ENCODE assay signal across 25 cellular contexts in genomic region chr5:178435321-178436238, GRCh38.
A peak's percentile ranks its signal among the peaks of the same experiment; 100 is the strongest.
DNase-seq lines count a peak whose midpoint lies in the region; TF ChIP-seq lines count a peak whose summit lies in the region.
"Had no signal": no experiment of that assay in that cellular context is flagged by ENCODE, and none has a peak within 500 bp of the region (broad histone marks: within the 10 kb centered on the region; RNA-seq: fewer than 3 reads in every experiment).

No MANE protein-coding gene starts in this region.

- H3K27ac Mint-ChIP-seq in Calu3 (ENCODE audit: unreplicated experiment), result no peak overlapping the region
- H3K27ac Mint-ChIP-seq: activated CD8-positive, alpha-beta T cell treated with anti-CD3 and anti-CD28 coated beads for 36 hours; activated naive CD4-positive, alpha-beta T cell treated with anti-CD3 and anti-CD28 coated beads, Interleukin-2, amount 50 U/mL, for 72 hours; immature natural killer cell had no signal

- H3K4me3 Mint-ChIP-seq in Calu3 (ENCODE audit: low read depth, unreplicated experiment), result no peak overlapping the region
- H3K4me3 Mint-ChIP-seq: activated CD8-positive, alpha-beta T cell treated with anti-CD3 and anti-CD28 coated beads for 36 hours; H9; immature natural killer cell had no signal

- no peaks in the 10 kb centered on the region for H4K20me1 ChIP-seq in BLaER1 treated with 17β-estradiol and CSF1 and Interleukin-3, amounts not matched to agents 10 nM and 100 nM

- no peaks in the 10 kb centered on the region for H3K4me1 Mint-ChIP-seq in Calu3 (ENCODE audit: low read depth, unreplicated experiment)
- H3K4me1 Mint-ChIP-seq: immature natural killer cell had no signal

- H3K9me3 ChIP-seq in BLaER1 treated with 17β-estradiol and CSF1 and Interleukin-3, amounts not matched to agents 10 nM and 100 nM (replicated peaks in 1 of 11), result peaks cover 0 to 7% (median 0%) of the 10 kb centered on the region in 11 experiments; a peak in 3 of 22 replicates
- H3K9me3 ChIP-seq: left lung, suprapubic skin had no signal

- intact Hi-C loops in Calu3 (cut with micrococcal nuclease; ENCODE audit: unreplicated experiment), result no loop called here

- peak; percentile 20 for DNase-seq in activated CD8-positive, alpha-beta memory T cell treated with anti-CD3 and anti-CD28 coated beads, Interleukin-2, amount 50 U/mL, for 48 hours
- DNase-seq in mesenteric fat pad (ENCODE audit: low spot score) (peak; percentile 67), pons (ENCODE audit: low spot score) (no peak), SIG-M5 treated with dmso at 0.1 percent for 504 hours (lab: John Stamatoyannopoulos, UW; ENCODE audit: unreplicated experiment) (no peak), Calu3 (no peak)
- peak; percentile 7 for DNase-seq in stimulated activated CD8-positive, alpha-beta memory T cell treated with anti-CD3 and anti-CD28 coated beads, Interleukin-4, amount 100 ng/mL, for 48 hours
- DNase-seq: activated CD4-positive, alpha-beta T cell treated with anti-CD3 and anti-CD28 coated beads for 1 hour; activated CD8-positive, alpha-beta T cell treated with anti-CD3 and anti-CD28 coated beads for 36 hours; COR-L47; effector CD8-positive, alpha-beta T cell; immature natural killer cell; left lung; mesendoderm; MV-4-11; NCI-H1436 treated with DMSO at 0.1 percent for 48 hours; NCI-H2081 treated with DMSO at 0.1 percent for 48 hours; NCI-H748 treated with DMSO at 0.1 percent for 48 hours; stimulated activated naive CD4-positive, alpha-beta T cell treated with Interleukin-2 at 50 U/mL for 16 hours; SW 1271 had no signal

- no TSS peak for BruUV-seq in Calu3 (replicated peaks; lab: Mats Ljungman, UMichigan)

- H3K36me3 Mint-ChIP-seq in Calu3 (ENCODE audit: insufficient read depth, unreplicated experiment), result no peaks in the 10 kb centered on the region
- H3K36me3 Mint-ChIP-seq: activated naive CD4-positive, alpha-beta T cell treated with anti-CD3 and anti-CD28 coated beads, Interleukin-2, amount 50 U/mL, for 72 hours; immature natural killer cell had no signal

- H3K36me3 ChIP-seq in BLaER1 treated with 17β-estradiol and CSF1 and Interleukin-3, amounts not matched to agents 10 nM and 100 nM, result no peaks in the 10 kb centered on the region
- H3K36me3 ChIP-seq: left lung, suprapubic skin had no signal

- peak overlapping the region in 7 of 11 experiments; percentile 22 to 55 (median 48); a peak in 11 of 22 replicates for H3K9ac ChIP-seq in BLaER1 treated with 17β-estradiol and CSF1 and Interleukin-3, amounts not matched to agents 10 nM and 100 nM
- H3K9ac ChIP-seq: KMS-11 had no signal

- peaks cover 36% of the 10 kb centered on the region for H3K27me3 Mint-ChIP-seq in Calu3 (ENCODE audit: unreplicated experiment)
- H3K27me3 Mint-ChIP-seq: activated CD8-positive, alpha-beta T cell treated with anti-CD3 and anti-CD28 coated beads for 36 hours had no signal

- peaks cover 3% of the 10 kb centered on the region for H3K9me3 Mint-ChIP-seq in Calu3 (ENCODE audit: low read depth, unreplicated experiment)
- H3K9me3 Mint-ChIP-seq: activated CD8-positive, alpha-beta T cell treated with anti-CD3 and anti-CD28 coated beads for 36 hours; activated naive CD4-positive, alpha-beta T cell treated with anti-CD3 and anti-CD28 coated beads, Interleukin-2, amount 50 U/mL, for 72 hours; immature natural killer cell had no signal

- peak overlapping the region; percentile 76 to 98 (median 90) for H3K4me2 ChIP-seq in BLaER1 treated with 17β-estradiol and CSF1 and Interleukin-3, amounts not matched to agents 10 nM and 100 nM
- H3K4me2 ChIP-seq: KMS-11 had no signal

- peak overlapping the region in 6 of 11 experiments; percentile 38 to 59 (median 52); a peak in 10 of 22 replicates for H3K27ac ChIP-seq in BLaER1 treated with 17β-estradiol and CSF1 and Interleukin-3, amounts not matched to agents 10 nM and 100 nM
- H3K27ac ChIP-seq: KMS-11, left lung, skin epidermis, suprapubic skin had no signal

- CTCF ChIA-PET in Calu3 (lab: Charles Lee), result no interaction called here

- TF ChIP-seq CTCF in Calu3 (IDR thresholded peaks at IDR 0.05; ENCODE audit: unreplicated experiment), result no peak

- H3K27me3 ChIP-seq in BLaER1 treated with 17β-estradiol and CSF1 and Interleukin-3, amounts not matched to agents 10 nM and 100 nM, result peaks cover 0 to 14% (median 0%) of the 10 kb centered on the region in 11 experiments; a peak in 2 of 22 replicates
- H3K27me3 ChIP-seq: left lung had no signal

- H3K4me1 ChIP-seq in BLaER1 treated with 17β-estradiol and CSF1 and Interleukin-3, amounts not matched to agents 10 nM and 100 nM, result peaks cover 35 to 89% (median 84%) of the 10 kb centered on the region in 10 experiments
- H3K4me1 ChIP-seq: left lung had no signal

- peak overlapping the region in 7 of 10 experiments; percentile 4 to 39 (median 26); a peak in 7 of 20 replicates for H3K4me3 ChIP-seq in BLaER1 treated with 17β-estradiol and CSF1 and Interleukin-3, amounts not matched to agents 10 nM and 100 nM
- H3K4me3 ChIP-seq: left lung, skin epidermis, suprapubic skin had no signal

Comparison
In these comparisons a context has a peak if more than half of its experiments do, and no peak if none do; other contexts are left out.
1. DNase-seq: peak in activated CD8-positive, alpha-beta memory T cell treated with anti-CD3 and anti-CD28 coated beads, Interleukin-2, amount 50 U/mL, for 48 hours (single experiment), mesenteric fat pad (single experiment) and stimulated activated CD8-positive, alpha-beta memory T cell treated with anti-CD3 and anti-CD28 coated beads, Interleukin-4, amount 100 ng/mL, for 48 hours (single experiment); none in pons (single experiment), SIG-M5 treated with dmso at 0.1 percent for 504 hours (single experiment) and Calu3 (single experiment).